Comparison of ENCODE assay signal across 10 cellular contexts in genomic region chr9:73575071-73575470, GRCh38.
DNase-seq lines count a peak whose midpoint lies in the region; TF ChIP-seq lines count a peak whose summit lies in the region.
"Had no signal": no experiment of that assay in that cellular context is flagged by ENCODE, and none has a peak within 500 bp of the region (broad histone marks: within the 10 kb centered on the region; RNA-seq: fewer than 3 reads in every experiment).

No MANE protein-coding gene starts in this region.

- DNase-seq in G401 (ENCODE audit: low spot score) (peak; percentile 80), NCI-H1105 (lab: John Stamatoyannopoulos, UW) (peak; percentile 21), cerebellar cortex (ENCODE audit: low spot score) (peak; percentile 75), retina (peak; percentile 59), mammary epithelial cell (no peak), COR-L47 (lab: John Stamatoyannopoulos, UW) (no peak)
- DNase-seq: Caco-2; CD8-positive, alpha-beta T cell; DND-41 had no signal

- intact Hi-C loops in mammary epithelial cell (cut with micrococcal nuclease): no loop called here

- no peaks in the 10 kb centered on the region for H3K36me3 ChIP-seq in mammary epithelial cell (ENCODE audit: insufficient read depth, low read length)

- TF ChIP-seq CTCF in mammary epithelial cell (conservative IDR thresholded peaks at IDR 0.05 in 1 of 2, IDR thresholded peaks at IDR 0.05 in 1 of 2; ENCODE audit: extremely low read depth in 1 of 2, insufficient read depth in 1 of 2, low read depth in 1 of 2, low read length in 2 of 2): no peak

- dilution Hi-C loops in mammary epithelial cell (cut with HindIII; ENCODE audit: low sequenced_read_pairs): no loop called here

- in situ Hi-C loops in G401 (cut with HindIII; ENCODE audit: low sequenced_read_pairs) (no loop called here), mammary epithelial cell (cut with MboI; ENCODE audit: low sequenced_read_pairs in 2 of 2) (no loop called here)

- H3K27me3 ChIP-seq in mammary epithelial cell (ENCODE audit: insufficient read depth, low read length): no peaks in the 10 kb centered on the region

- H3K9ac ChIP-seq in mammary epithelial cell (ENCODE audit: insufficient read depth, low read length): no peak overlapping the region

- no peak overlapping the region for H3K27ac ChIP-seq in mammary epithelial cell (ENCODE audit: insufficient read depth, low read depth, low read length)
- H3K27ac ChIP-seq: HL-60 had no signal

- BruUV-seq in mammary epithelial cell (replicated peaks; lab: Mats Ljungman, UMichigan): no TSS peak

- H3K4me2 ChIP-seq in mammary epithelial cell (ENCODE audit: insufficient read depth, low read depth, low read length): no peak overlapping the region

- no peak overlapping the region for H2AFZ ChIP-seq in mammary epithelial cell (ENCODE audit: low read depth, low read length)

- no peaks in the 10 kb centered on the region for H4K20me1 ChIP-seq in mammary epithelial cell (ENCODE audit: insufficient read depth, low read length)

- H3K79me2 ChIP-seq in mammary epithelial cell (ENCODE audit: insufficient read depth, low read length): no peaks in the 10 kb centered on the region

- no peaks in the 10 kb centered on the region for H3K4me1 ChIP-seq in mammary epithelial cell (ENCODE audit: insufficient read depth, low read length)
- H3K4me1 ChIP-seq: Caco-2 had no signal

- CTCF ChIA-PET in mammary epithelial cell (lab: Charles Lee; ENCODE audit: low non-redundant PET): no interaction called here

- H3K9me3 ChIP-seq in mammary epithelial cell (replicated peaks; ENCODE audit: insufficient read depth, low read length): no peaks in the 10 kb centered on the region
- H3K9me3 ChIP-seq: Caco-2 had no signal

- H3K4me3 ChIP-seq in mammary epithelial cell (replicated peaks in 1 of 3; ENCODE audit: insufficient read depth in 1 of 3, low read depth in 2 of 3, low read length in 3 of 3): no peak overlapping the region

Comparison
In these comparisons a context has a peak if more than half of its experiments do, and no peak if none do; other contexts are left out.
1. DNase-seq: peak in G401 (single experiment), NCI-H1105 (single experiment), cerebellar cortex (single experiment) and retina (single experiment); none in mammary epithelial cell (single experiment) and COR-L47 (single experiment).